9 cellular contexts compared by ENCODE assay signal in genomic region chr14:23299986-23300686, GRCh38. TPM values are rescaled to one million over a fixed set of nuclear protein-coding genes. Genes with fewer than 3 reads are reported as not detected.
DNase-seq lines count a peak whose midpoint lies in the region; ATAC-seq, FAIRE-seq and TF ChIP-seq lines count a peak whose summit lies in the region.
"Had no signal": no experiment of that assay in that cellular context is flagged by ENCODE, and none has a peak within 500 bp of the region (broad histone marks: within the 10 kb centered on the region; RNA-seq: fewer than 3 reads in every experiment).

No MANE protein-coding gene starts in this region.

- H3K27me3 ChIP-seq in astrocyte (ENCODE audit: insufficient read depth, low read length) (no peaks in the 10 kb centered on the region), lower lobe of right lung (ENCODE audit: low read depth) (no peaks in the 10 kb centered on the region), transverse colon (no peaks in the 10 kb centered on the region)

- H3K79me2 ChIP-seq in astrocyte (ENCODE audit: insufficient read depth, low read length) = peaks cover 5% of the 10 kb centered on the region

- no peak for TF ChIP-seq POLR2A in transverse colon (IDR thresholded peaks at IDR 0.05)

- in situ Hi-C loops in transverse colon (cut with MboI; ENCODE audit: low pct_ligation_motif_present in 1 of 4, low pct_unique_long_range_greater_than_20kb in 1 of 4, low sequenced_read_pairs in 3 of 4) = loop anchor here in 3 of 4 donors (25.0 kb wide), 1 partner anchor 188 kb away; the partner anchor contains the start of genes CEBPE (in 3 of the 3) and CIROP (in 3 of the 3)

- H3K9ac ChIP-seq in astrocyte (ENCODE audit: low read length) = peak overlapping the region; percentile 92

- H3K4me3 ChIP-seq in astrocyte (ENCODE audit: insufficient read depth, low read depth, low read length) = peak overlapping the region; percentile 74
- H3K4me3 ChIP-seq in lower lobe of right lung = peak overlapping the region; percentile 78
- peak overlapping the region; percentile 47 to 74 (median 66) for H3K4me3 ChIP-seq in transverse colon

- H3K36me3 Mint-ChIP-seq in activated T-cell treated with anti-CD3 and anti-CD28 coated beads, Interleukin-2, amount 50 U/mL, for 72 hours (ENCODE audit: insufficient read depth in 2 of 2) = peaks cover 1% of the 10 kb centered on the region in 2 donors
- peaks cover 6% of the 10 kb centered on the region for H3K36me3 Mint-ChIP-seq in astrocyte (ENCODE audit: low read depth, unreplicated experiment)

- peaks cover 27% of the 10 kb centered on the region for H3K4me1 Mint-ChIP-seq in activated T-cell treated with anti-CD3 and anti-CD28 coated beads, Interleukin-2, amount 50 U/mL, for 72 hours (ENCODE audit: low read depth)
- peaks cover 19% of the 10 kb centered on the region for H3K4me1 Mint-ChIP-seq in astrocyte (ENCODE audit: low read depth, unreplicated experiment)

- peaks cover 6% of the 10 kb centered on the region for H3K27me3 Mint-ChIP-seq in activated T-cell treated with anti-CD3 and anti-CD28 coated beads, Interleukin-2, amount 50 U/mL, for 72 hours (ENCODE audit: low read depth)
- H3K27me3 Mint-ChIP-seq in astrocyte (ENCODE audit: low read depth, unreplicated experiment) = peaks cover 2% of the 10 kb centered on the region

- no peak for DNase-seq in activated T-cell treated with anti-CD3 and anti-CD28 coated beads, Interleukin-2, amount 50 U/mL, for 72 hours
- DNase-seq in activated T-cell treated with anti-CD3 and anti-CD28 coated beads for 4 hours (no peak), astrocyte (ENCODE audit: low read depth) (no peak), lower lobe of right lung (no peak), transverse colon (no peak), DMS 273 treated with DMSO at 0.1 percent for 48 hours (lab: John Stamatoyannopoulos, UW) (no peak)
- no peak for DNase-seq in activated CD4-positive, CD25-positive, alpha-beta regulatory T cell (lab: John Stamatoyannopoulos, UW)
- DNase-seq: GDM1 had no signal

- no peak for ATAC-seq in activated T-cell treated with anti-CD3 and anti-CD28 coated beads, Interleukin-2, amount 50 U/mL, for 72 hours (replicated peaks in 1 of 2)
- ATAC-seq in lower lobe of right lung (no peak), HG02588 (IDR thresholded peaks at IDR 0.05; ENCODE audit: unreplicated experiment) (no peak)

- WGBS in transverse colon (ENCODE audit: low coverage in 1 of 2), 2 donors = 24 to 62% methylated on average over 4 to 10 of the region's 10 CpGs

- no peak for TF ChIP-seq CTCF in astrocyte (IDR thresholded peaks at IDR 0.05; ENCODE audit: insufficient read depth, low read depth, low read length)
- no peak for TF ChIP-seq CTCF in lower lobe of right lung (IDR thresholded peaks at IDR 0.05)
- no peak for TF ChIP-seq CTCF in transverse colon (IDR thresholded peaks at IDR 0.05)

- peak overlapping the region; percentile 98 for H3K27ac Mint-ChIP-seq in activated T-cell treated with anti-CD3 and anti-CD28 coated beads, Interleukin-2, amount 50 U/mL, for 72 hours
- peak overlapping the region; percentile 69 for H3K27ac Mint-ChIP-seq in astrocyte (ENCODE audit: unreplicated experiment)

- FAIRE-seq in astrocyte (lab: Jason Lieb, UNC) = no peak

- H3K4me2 ChIP-seq in astrocyte (ENCODE audit: low read length) = peak overlapping the region; percentile 95

- no peak for TF ChIP-seq EP300 in transverse colon (IDR thresholded peaks at IDR 0.05; ENCODE audit: low read depth)

- peak overlapping the region; percentile 98 for H3K27ac ChIP-seq in astrocyte (ENCODE audit: low read depth, low read length)
- H3K27ac ChIP-seq in lower lobe of right lung = peak overlapping the region; percentile 96
- H3K27ac ChIP-seq in transverse colon = peak overlapping the region; percentile 99 to 100 (median 99)

- no peaks in the 10 kb centered on the region for H4K20me1 ChIP-seq in astrocyte (ENCODE audit: insufficient read depth, low read length)

- intact Hi-C loops in lower lobe of right lung (cut with DNase I) = no loop called here
- intact Hi-C loops in transverse colon (cut with DNase I; ENCODE audit: low total_unique reads) = loop anchor here (2.0 kb wide), 1 partner anchor 33 kb away; no protein-coding TSS in a partner anchor

- H3K9me3 Mint-ChIP-seq in activated T-cell treated with anti-CD3 and anti-CD28 coated beads, Interleukin-2, amount 50 U/mL, for 72 hours = no peaks in the 10 kb centered on the region
- H3K9me3 Mint-ChIP-seq in astrocyte (ENCODE audit: unreplicated experiment) = no peaks in the 10 kb centered on the region

- peak overlapping the region; percentile 93 to 97 for H3K4me3 Mint-ChIP-seq in activated T-cell treated with anti-CD3 and anti-CD28 coated beads, Interleukin-2, amount 50 U/mL, for 72 hours
- peak overlapping the region; percentile 86 for H3K4me3 Mint-ChIP-seq in astrocyte (ENCODE audit: unreplicated experiment)

- H3K36me3 ChIP-seq in astrocyte (ENCODE audit: insufficient read depth, low read length) (no peaks in the 10 kb centered on the region), lower lobe of right lung (peaks cover 23% of the 10 kb centered on the region), transverse colon (no peaks in the 10 kb centered on the region)

- H3K4me1 ChIP-seq in astrocyte (ENCODE audit: insufficient read depth, low read length) = peaks cover 15% of the 10 kb centered on the region
- H3K4me1 ChIP-seq in lower lobe of right lung = peaks cover 35% of the 10 kb centered on the region
- H3K4me1 ChIP-seq in transverse colon = peaks cover 7 to 29% (median 19%) of the 10 kb centered on the region in 4 donors

- H2AFZ ChIP-seq in astrocyte (ENCODE audit: low read depth, low read length) = peak overlapping the region; percentile 75

- no peaks in the 10 kb centered on the region for H3K9me3 ChIP-seq in astrocyte (ENCODE audit: insufficient read depth, low read depth, low read length)
- no peaks in the 10 kb centered on the region for H3K9me3 ChIP-seq in lower lobe of right lung
- no peaks in the 10 kb centered on the region for H3K9me3 ChIP-seq in transverse colon

RNA-seq across cellular contexts. Expression of gene PPP1R3E, which starts 2.5 kb away (rescaled TPM):
- 10 to 100 TPM; 30.2 to 37.4 TPM for total RNA-seq in activated T-cell treated with anti-CD3 and anti-CD28 coated beads, Interleukin-2, amount 50 U/mL, for 72 hours
- total RNA-seq in astrocyte (2.1 and 3.6 TPM in 2 replicates), lower lobe of right lung (16.9 TPM), transverse colon (10 to 100 TPM in 3 of 4 donors, 1 to 10 TPM in 1; 9.1 to 13.9 (median 11.0) TPM)

RNA-seq across cellular contexts. Expression of gene BCL2L2, which starts 6.5 kb away (rescaled TPM):
- 1 to 10 TPM; 2.7 to 3.2 TPM for total RNA-seq in activated T-cell treated with anti-CD3 and anti-CD28 coated beads, Interleukin-2, amount 50 U/mL, for 72 hours
- total RNA-seq in astrocyte (19.6 and 21.4 TPM in 2 replicates), lower lobe of right lung (43.9 TPM), transverse colon (10 to 100 TPM; 23.9 to 49.0 (median 43.0) TPM)

RNA-seq across cellular contexts. Expression of gene HOMEZ, which starts 14.2 kb away (rescaled TPM):
- 10 to 100 TPM; 11.8 to 12.6 TPM for total RNA-seq in activated T-cell treated with anti-CD3 and anti-CD28 coated beads, Interleukin-2, amount 50 U/mL, for 72 hours
- total RNA-seq in astrocyte (13.7 and 16.6 TPM in 2 replicates), lower lobe of right lung (12.4 TPM), transverse colon (10 to 100 TPM in 2 of 4 donors, 1 to 10 TPM in 2; 1.9 to 12.9 (median 8.6) TPM)

RNA-seq across cellular contexts. Expression of gene PABPN1, which starts 21.1 kb away (rescaled TPM):
- total RNA-seq in activated T-cell treated with anti-CD3 and anti-CD28 coated beads, Interleukin-2, amount 50 U/mL, for 72 hours = 100 to 1,000 TPM; 188 to 189 TPM
- total RNA-seq in astrocyte (147 and 162 TPM in 2 replicates), lower lobe of right lung (122 TPM), transverse colon (100 to 1,000 TPM in 1 of 4 donors, 10 to 100 TPM in 3; 50.0 to 149 (median 63.7) TPM)

RNA-seq across cellular contexts. Expression of gene SLC22A17, which starts 52.6 kb away (rescaled TPM):
- total RNA-seq in activated T-cell treated with anti-CD3 and anti-CD28 coated beads, Interleukin-2, amount 50 U/mL, for 72 hours = 1 to 10 TPM; 6.3 to 8.6 TPM
- total RNA-seq in astrocyte = 29.3 and 39.5 TPM in 2 replicates
- total RNA-seq in lower lobe of right lung = 10.6 TPM
- 10 to 100 TPM in 1 of 4 donors, 1 to 10 TPM in 3; 4.0 to 14.2 (median 8.5) TPM for total RNA-seq in transverse colon
